8 cellular contexts compared by ENCODE assay signal in genomic region chr15:89912145-89912673, GRCh38.
DNase-seq lines count a peak whose midpoint lies in the region; ATAC-seq and TF ChIP-seq lines count a peak whose summit lies in the region.

No MANE protein-coding gene starts in this region.

- peaks cover 65% of the 10 kb centered on the region for H3K27me3 Mint-ChIP-seq in stimulated activated naive CD8-positive, alpha-beta T cell treated with anti-CD3 and anti-CD28 coated beads, Interleukin-15, amount 100 ng/mL, for 72 hours
- H3K27me3 Mint-ChIP-seq in T-helper 2 cell treated with Interferon-gamma antibody and Interleukin-4, amounts not matched to agents 5 μg/mL and 100 μg/mL, for 36 hours (ENCODE audit: low read depth) = peaks cover 41% of the 10 kb centered on the region

- H3K9me3 ChIP-seq in HUES6 (ENCODE audit: control insufficient read depth, insufficient read depth, low read depth, low read length) = no peaks in the 10 kb centered on the region

- no peak for TF ChIP-seq CTCF in cardiac fibroblast (IDR thresholded peaks at IDR 0.05; ENCODE audit: low read depth, low read length)

- H3K4me1 Mint-ChIP-seq in stimulated activated naive CD8-positive, alpha-beta T cell treated with anti-CD3 and anti-CD28 coated beads, Interleukin-15, amount 100 ng/mL, for 72 hours = peaks cover 23% of the 10 kb centered on the region
- H3K4me1 Mint-ChIP-seq in T-helper 2 cell treated with Interferon-gamma antibody and Interleukin-4, amounts not matched to agents 5 μg/mL and 100 μg/mL, for 36 hours (ENCODE audit: low read depth) = no peaks in the 10 kb centered on the region

- no peaks in the 10 kb centered on the region for H3K36me3 Mint-ChIP-seq in T-helper 2 cell treated with Interferon-gamma antibody and Interleukin-4, amounts not matched to agents 5 μg/mL and 100 μg/mL, for 36 hours (ENCODE audit: low read depth)

- no peak overlapping the region for H3K27ac ChIP-seq in HUES6 (ENCODE audit: low read depth, low read length)

- peak overlapping the region; percentile 61 for H3K9ac ChIP-seq in HUES6 (ENCODE audit: low read length)

- H3K9me3 Mint-ChIP-seq in stimulated activated naive CD8-positive, alpha-beta T cell treated with anti-CD3 and anti-CD28 coated beads, Interleukin-15, amount 100 ng/mL, for 72 hours = no peaks in the 10 kb centered on the region
- no peaks in the 10 kb centered on the region for H3K9me3 Mint-ChIP-seq in T-helper 2 cell treated with Interferon-gamma antibody and Interleukin-4, amounts not matched to agents 5 μg/mL and 100 μg/mL, for 36 hours

- DNase-seq in cardiac fibroblast (ENCODE audit: low read depth in 2 of 2) = peak; percentile 18 to 29
- DNase-seq in kidney tubule cell (ENCODE audit: low spot score) = peak; percentile 39
- no peak for DNase-seq in stimulated activated naive CD8-positive, alpha-beta T cell treated with anti-CD3 and anti-CD28 coated beads, Interleukin-15, amount 100 ng/mL, for 72 hours
- no peak for DNase-seq in T-helper 2 cell treated with Interferon-gamma antibody and Interleukin-4, amounts not matched to agents 5 μg/mL and 100 μg/mL, for 36 hours (ENCODE audit: low spot score)
- DNase-seq in NCI-H2081 (lab: John Stamatoyannopoulos, UW) = no peak
- no peak for DNase-seq in AML-193 (lab: John Stamatoyannopoulos, UW)
- DNase-seq in stimulated activated CD4-positive, alpha-beta T cell treated with anti-CD3 and anti-CD28 coated beads, Interleukin-15, amount 100 ng/mL, for 24 hours = no peak

- H3K4me3 Mint-ChIP-seq in stimulated activated naive CD8-positive, alpha-beta T cell treated with anti-CD3 and anti-CD28 coated beads, Interleukin-15, amount 100 ng/mL, for 72 hours = peak overlapping the region; percentile 51 to 58
- no peak overlapping the region for H3K4me3 Mint-ChIP-seq in T-helper 2 cell treated with Interferon-gamma antibody and Interleukin-4, amounts not matched to agents 5 μg/mL and 100 μg/mL, for 36 hours

- no peaks in the 10 kb centered on the region for H3K36me3 ChIP-seq in HUES6 (ENCODE audit: control insufficient read depth, insufficient read depth, low read length)

- H3K27ac Mint-ChIP-seq in stimulated activated naive CD8-positive, alpha-beta T cell treated with anti-CD3 and anti-CD28 coated beads, Interleukin-15, amount 100 ng/mL, for 72 hours = no peak overlapping the region
- no peak overlapping the region for H3K27ac Mint-ChIP-seq in T-helper 2 cell treated with Interferon-gamma antibody and Interleukin-4, amounts not matched to agents 5 μg/mL and 100 μg/mL, for 36 hours

- ATAC-seq in stimulated activated naive CD8-positive, alpha-beta T cell treated with anti-CD3 and anti-CD28 coated beads, Interleukin-15, amount 100 ng/mL, for 72 hours = peak; percentile 13

- H3K4me3 ChIP-seq in HUES6 (ENCODE audit: low read depth, low read length) (peak overlapping the region; percentile 73), cardiac fibroblast (replicated peaks in 1 of 2; ENCODE audit: low read depth in 2 of 2, low read length in 2 of 2) (peak overlapping the region; percentile 64 to 72)

- peaks cover 8% of the 10 kb centered on the region for H3K4me1 ChIP-seq in HUES6 (ENCODE audit: control insufficient read depth, insufficient read depth, low read length)

- H3K27me3 ChIP-seq in HUES6 (ENCODE audit: control insufficient read depth, insufficient read depth, low read length) = 0 out of 2 replicates have a peak, but pooled peaks cover 14% of the 10 kb centered on the region

Comparison
In these comparisons a context has a peak if more than half of its experiments do, and no peak if none do; other contexts are left out.
1. DNase-seq: peak in cardiac fibroblast (2 of 2) and kidney tubule cell (single experiment); none in stimulated activated naive CD8-positive, alpha-beta T cell treated with anti-CD3 and anti-CD28 coated beads, Interleukin-15, amount 100 ng/mL, for 72 hours (0 of 2), T-helper 2 cell treated with Interferon-gamma antibody and Interleukin-4, amounts not matched to agents 5 μg/mL and 100 μg/mL, for 36 hours (single experiment), NCI-H2081 (0 of 2), AML-193 (0 of 2) and stimulated activated CD4-positive, alpha-beta T cell treated with anti-CD3 and anti-CD28 coated beads, Interleukin-15, amount 100 ng/mL, for 24 hours (single experiment).